ENCODE assay signal across 32 cellular contexts in genomic region chr16:55053071-55053415, GRCh38.
"Had no signal": no experiment of that assay in that cellular context is flagged by ENCODE, and none has a peak within 500 bp of the region (broad histone marks: within the 10 kb centered on the region; RNA-seq: fewer than 3 reads in every experiment).

No MANE protein-coding gene starts in this region.

- H3K27ac ChIP-seq: brain microvascular endothelial cell, coronary artery, dorsolateral prefrontal cortex, esophagus muscularis mucosa, foreskin keratinocyte, gastrocnemius medialis had no signal

- H3K27ac Mint-ChIP-seq: activated CD4-positive, alpha-beta memory T cell treated with anti-CD3 and anti-CD28 coated beads for 36 hours; activated CD4-positive, alpha-beta T cell treated with anti-CD3 and anti-CD28 coated beads for 36 hours; activated CD4-positive, alpha-beta T cell treated with anti-CD3 and anti-CD28 coated beads, Interleukin-2, amount 10 ng/mL, durations not matched to agents 24 days and 14 days; activated CD8-positive, alpha-beta T cell treated with anti-CD3 and anti-CD28 coated beads, Interleukin-2, amount 10 ng/mL, durations not matched to agents 7 days and 5 days; activated naive CD8-positive, alpha-beta T cell; activated T-helper 17 cell treated with anti-CD3 and anti-CD28 coated beads, Interleukin-2, amount 50 U/mL, for 72 hours; dendritic cell treated with granulocyte-macrophage colony-stimulating factor and Interleukin-4, amounts not matched to agents 40 ng/mL and 50 ng/mL, for 4 days; T-cell; T-helper 1 cell treated with Interleukin-12 subunit alpha and Interleukin-12 subunit beta and Interleukin-4 antibody, amounts not matched to agents 30 μg/mL and 1 μg/mL, for 36 hours had no signal

- ATAC-seq: activated CD4-positive, alpha-beta T cell treated with anti-CD3 and anti-CD28 coated beads for 36 hours; activated CD8-positive, alpha-beta T cell treated with anti-CD3 and anti-CD28 coated beads, Interleukin-2, amount 10 ng/mL, durations not matched to agents 7 days and 5 days; activated T-cell treated with anti-CD3 and anti-CD28 coated beads, Interleukin-2, amount 50 U/mL, for 4 hours; activated T-helper 17 cell treated with anti-CD3 and anti-CD28 coated beads, Interleukin-2, amount 50 U/mL, for 72 hours; foreskin keratinocyte; gastrocnemius medialis; T-cell had no signal

- H3K4me1 Mint-ChIP-seq: activated T-helper 17 cell treated with anti-CD3 and anti-CD28 coated beads, Interleukin-2, amount 50 U/mL, for 72 hours had no signal

- DNase-seq: activated CD4-positive, alpha-beta memory T cell treated with anti-CD3 and anti-CD28 coated beads for 36 hours; activated CD4-positive, alpha-beta T cell treated with anti-CD3 and anti-CD28 coated beads for 36 hours; activated CD4-positive, alpha-beta T cell treated with anti-CD3 and anti-CD28 coated beads, Interleukin-2, amount 10 ng/mL, durations not matched to agents 24 days and 14 days; activated CD4-positive, CD25-positive, alpha-beta regulatory T cell; activated CD4-positive, CD25-positive, alpha-beta regulatory T cell treated with anti-CD3 and anti-CD28 coated beads, Interleukin-2, amount 50 U/mL, for 72 hours; activated CD8-positive, alpha-beta memory T cell treated with anti-CD3 and anti-CD28 coated beads, Interleukin-2, amount 50 U/mL, for 48 hours; activated CD8-positive, alpha-beta T cell treated with anti-CD3 and anti-CD28 coated beads, Interleukin-2, amount 10 ng/mL, durations not matched to agents 7 days and 5 days; activated effector memory CD4-positive, alpha-beta T cell treated with Interleukin-2 at 50 U/mL for 16 hours; activated gamma-delta T cell treated with Interleukin-2 at 50 U/mL for 16 hours; activated naive CD4-positive, alpha-beta T cell treated with anti-CD3 and anti-CD28 coated beads, Interleukin-2, amount 50 U/mL, for 16 hours; activated naive CD4-positive, alpha-beta T cell treated with Interleukin-2 at 50 U/mL for 16 hours; activated T-cell treated with anti-CD3 and anti-CD28 coated beads for 4 hours; activated T-cell treated with anti-CD3 and anti-CD28 coated beads, Interleukin-2, amount 50 U/mL, for 4 hours; amniotic stem cell; anterior cingulate cortex; brain microvascular endothelial cell; dorsolateral prefrontal cortex; effector memory CD4-positive, alpha-beta T cell; erythroblast; foreskin keratinocyte; gastrocnemius medialis; glutamatergic neuron; SW 1271; T-cell; T-helper 9 cell had no signal

- H3K4me3 Mint-ChIP-seq: activated CD4-positive, alpha-beta memory T cell treated with anti-CD3 and anti-CD28 coated beads for 36 hours; activated CD4-positive, alpha-beta T cell treated with anti-CD3 and anti-CD28 coated beads for 36 hours; activated CD4-positive, alpha-beta T cell treated with anti-CD3 and anti-CD28 coated beads, Interleukin-2, amount 10 ng/mL, durations not matched to agents 24 days and 14 days; activated CD8-positive, alpha-beta T cell treated with anti-CD3 and anti-CD28 coated beads, Interleukin-2, amount 10 ng/mL, durations not matched to agents 7 days and 5 days; activated naive CD8-positive, alpha-beta T cell; activated T-cell treated with anti-CD3 and anti-CD28 coated beads, Interleukin-2, amount 50 U/mL, for 4 hours; activated T-helper 17 cell treated with anti-CD3 and anti-CD28 coated beads, Interleukin-2, amount 50 U/mL, for 72 hours; central memory CD8-positive, alpha-beta T cell; dendritic cell treated with granulocyte-macrophage colony-stimulating factor and Interleukin-4, amounts not matched to agents 40 ng/mL and 50 ng/mL, for 4 days; T-cell; T-helper 1 cell treated with Interleukin-12 subunit alpha and Interleukin-12 subunit beta and Interleukin-4 antibody, amounts not matched to agents 30 μg/mL and 1 μg/mL, for 36 hours had no signal

- H3K9me3 ChIP-seq: gastrocnemius medialis had no signal

- H3K9me3 Mint-ChIP-seq: activated CD4-positive, alpha-beta memory T cell treated with anti-CD3 and anti-CD28 coated beads for 36 hours; activated T-helper 17 cell treated with anti-CD3 and anti-CD28 coated beads, Interleukin-2, amount 50 U/mL, for 72 hours; central memory CD8-positive, alpha-beta T cell; dendritic cell treated with granulocyte-macrophage colony-stimulating factor and Interleukin-4, amounts not matched to agents 40 ng/mL and 50 ng/mL, for 4 days; T-helper 1 cell treated with Interleukin-12 subunit alpha and Interleukin-12 subunit beta and Interleukin-4 antibody, amounts not matched to agents 30 μg/mL and 1 μg/mL, for 36 hours had no signal

- H3K4me3 ChIP-seq: coronary artery, dorsolateral prefrontal cortex, esophagus muscularis mucosa, gastrocnemius medialis had no signal

- H3K4me1 ChIP-seq: foreskin keratinocyte, gastrocnemius medialis had no signal

- H3K36me3 Mint-ChIP-seq: activated CD4-positive, alpha-beta memory T cell treated with anti-CD3 and anti-CD28 coated beads for 36 hours; activated naive CD8-positive, alpha-beta T cell; T-cell had no signal

- H3K36me3 ChIP-seq: brain microvascular endothelial cell, esophagus muscularis mucosa, gastrocnemius medialis had no signal
